8 cellular contexts compared by ENCODE assay signal in genomic region chr18:76565238-76566173, GRCh38.
DNase-seq lines count a peak whose midpoint lies in the region; ATAC-seq and TF ChIP-seq lines count a peak whose summit lies in the region.

No MANE protein-coding gene starts in this region.

- H3K4me3 Mint-ChIP-seq in CD4-positive, alpha-beta memory T cell = peak overlapping the region in 4 of 8 donors; percentile 1 to 40 (median 11)

- TF ChIP-seq EP300 in ovary (IDR thresholded peaks at IDR 0.05) = no peak

- H3K9me3 ChIP-seq in adipocyte (ENCODE audit: control insufficient read depth, low read length) (no peaks in the 10 kb centered on the region), heart left ventricle (no peaks in the 10 kb centered on the region), ovary (no peaks in the 10 kb centered on the region)
- H3K9me3 ChIP-seq in CD4-positive, alpha-beta memory T cell (ENCODE audit: control insufficient read depth in 1 of 2, low read length in 2 of 2) = no peaks in the 10 kb centered on the region

- CTCF ChIA-PET in CD4-positive, alpha-beta memory T cell (lab: Charles Lee; ENCODE audit: partially characterized antibody) = no interaction called here

- H3K9ac ChIP-seq in adipocyte (ENCODE audit: low read length) = peak overlapping the region; percentile 85

- peaks cover 21 to 27% of the 10 kb centered on the region in 2 donors for H3K27me3 Mint-ChIP-seq in CD4-positive, alpha-beta memory T cell

- H3K27ac ChIP-seq in heart left ventricle (peak overlapping the region; percentile 3 to 82 (median 70)), ovary (peak overlapping the region in 1 of 2 donors; percentile 63)
- no peak overlapping the region for H3K27ac ChIP-seq in CD4-positive, alpha-beta memory T cell (ENCODE audit: low read depth, low read length)

- DNase-seq in CD1c-positive myeloid dendritic cell (ENCODE audit: extremely low spot score) (peak; percentile 88), MV-4-11 (lab: John Stamatoyannopoulos, UW) (peak; percentile 98), adipocyte (ENCODE audit: low read depth) (peak; percentile 98), heart left ventricle (peak; percentile 63 to 78 (median 70)), ovary (peak; percentile 75 to 81 (median 76))
- no peak for DNase-seq in stimulated activated CD4-positive, alpha-beta T cell treated with anti-CD3 and anti-CD28 coated beads, Interleukin-15, amount 100 ng/mL, for 24 hours
- no peak for DNase-seq in CD4-positive, alpha-beta memory T cell

- peak overlapping the region; percentile 81 for H3K4me3 ChIP-seq in adipocyte (ENCODE audit: low read length)
- H3K4me3 ChIP-seq in heart left ventricle = peak overlapping the region in 10 of 12 donors; percentile 11 to 54 (median 40)
- H3K4me3 ChIP-seq in ovary = peak overlapping the region; percentile 44
- H3K4me3 ChIP-seq in CD4-positive, alpha-beta memory T cell (ENCODE audit: low read length in 2 of 2) = no peak overlapping the region

- TF ChIP-seq POLR2A in heart left ventricle (IDR thresholded peaks at IDR 0.05) (peak in 1 of 2 donors; percentile 16), ovary (IDR thresholded peaks at IDR 0.05) (peak; percentile 54)

- peaks cover 12% of the 10 kb centered on the region for H3K4me1 ChIP-seq in adipocyte (ENCODE audit: control insufficient read depth, insufficient read depth, low read length)
- peaks cover 0 to 40% (median 0%) of the 10 kb centered on the region in 12 donors for H3K4me1 ChIP-seq in heart left ventricle
- H3K4me1 ChIP-seq in ovary (ENCODE audit: insufficient read depth) = peaks cover 5% of the 10 kb centered on the region
- H3K4me1 ChIP-seq in CD4-positive, alpha-beta memory T cell (ENCODE audit: insufficient read depth, low read length) = no peaks in the 10 kb centered on the region

- no peaks in the 10 kb centered on the region for H3K36me3 ChIP-seq in adipocyte (ENCODE audit: control insufficient read depth, insufficient read depth, low read length, severe bottlenecking)
- no peaks in the 10 kb centered on the region for H3K36me3 ChIP-seq in heart left ventricle
- H3K36me3 ChIP-seq in ovary = no peaks in the 10 kb centered on the region
- no peaks in the 10 kb centered on the region for H3K36me3 ChIP-seq in CD4-positive, alpha-beta memory T cell (ENCODE audit: insufficient read depth, low read length)

- peak overlapping the region in 1 of 7 donors; percentile 15 for H3K27ac Mint-ChIP-seq in CD4-positive, alpha-beta memory T cell

- no peaks in the 10 kb centered on the region for H3K36me3 Mint-ChIP-seq in CD4-positive, alpha-beta memory T cell

- intact Hi-C loops in heart left ventricle (cut with DNase I) = no loop called here
- intact Hi-C loops in ovary (cut with DNase I) = loop anchor here in 1 of 4 donors (5.0 kb wide), 1 partner anchor 38 kb away; no protein-coding TSS in a partner anchor
- intact Hi-C loops in CD4-positive, alpha-beta memory T cell (cut with micrococcal nuclease) = no loop called here

- H3K27me3 ChIP-seq in adipocyte (replicated peaks; ENCODE audit: control insufficient read depth, insufficient read depth, low read length) (no peaks in the 10 kb centered on the region), heart left ventricle (no peaks in the 10 kb centered on the region), ovary (no peaks in the 10 kb centered on the region)
- H3K27me3 ChIP-seq in CD4-positive, alpha-beta memory T cell (ENCODE audit: insufficient read depth, low read length) = no peaks in the 10 kb centered on the region

- peak; percentile 75 to 98 (median 94) for ATAC-seq in heart left ventricle
- ATAC-seq in HG03521 (IDR thresholded peaks at IDR 0.05; ENCODE audit: unreplicated experiment) = no peak

- peaks cover 0 to 5% (median 0%) of the 10 kb centered on the region in 8 donors for H3K9me3 Mint-ChIP-seq in CD4-positive, alpha-beta memory T cell

- peaks cover 0 to 2% (median 0%) of the 10 kb centered on the region in 4 donors for H3K4me1 Mint-ChIP-seq in CD4-positive, alpha-beta memory T cell

- POLR2A ChIA-PET in CD4-positive, alpha-beta memory T cell (lab: Charles Lee; ENCODE audit: partially characterized antibody) = no interaction called here

- TF ChIP-seq CTCF in heart left ventricle (IDR thresholded peaks at IDR 0.05) = no peak
- no peak for TF ChIP-seq CTCF in ovary (IDR thresholded peaks at IDR 0.05)

- WGBS in heart left ventricle, 4 donors = 39 to 43% (median 41%) methylated on average over 23 of the region's 23 CpGs
- 8 to 13% (median 10%) methylated on average over 23 of the region's 23 CpGs for WGBS in ovary, 3 donors

Comparison
In these comparisons a context has a peak if more than half of its experiments do, and no peak if none do; other contexts are left out.
1. DNase-seq: peak in CD1c-positive myeloid dendritic cell (single experiment), MV-4-11 (single experiment), adipocyte (single experiment), heart left ventricle (5 of 5) and ovary (5 of 5); none in stimulated activated CD4-positive, alpha-beta T cell treated with anti-CD3 and anti-CD28 coated beads, Interleukin-15, amount 100 ng/mL, for 24 hours (single experiment) and CD4-positive, alpha-beta memory T cell (0 of 5).
2. H3K4me3 ChIP-seq: peak in adipocyte (single experiment), heart left ventricle (10 of 12) and ovary (single experiment); none in CD4-positive, alpha-beta memory T cell (0 of 2).